In genomic region chrX:85114171-85114570, GRCh38 we compare ENCODE assay signal across 28 cellular contexts.
"Had no signal": no experiment of that assay in that cellular context is flagged by ENCODE, and none has a peak within 500 bp of the region (broad histone marks: within the 10 kb centered on the region; RNA-seq: fewer than 3 reads in every experiment).

No MANE protein-coding gene starts in this region.

- FAIRE-seq: endometrium, endothelial cell of umbilical vein, frontal cortex had no signal

- H3K4me1 Mint-ChIP-seq: endodermal cell had no signal

- H3K27me3 ChIP-seq: colonic mucosa, esophagus muscularis mucosa, esophagus squamous epithelium, foreskin keratinocyte, gastrocnemius medialis, gastroesophageal sphincter, heart left ventricle had no signal

- H3K4me3 Mint-ChIP-seq: dendritic cell treated with granulocyte-macrophage colony-stimulating factor and Interleukin-4, amounts not matched to agents 40 ng/mL and 50 ng/mL, for 4 days; effector memory CD8-positive, alpha-beta T cell; endodermal cell had no signal

- H3K4me1 ChIP-seq: colonic mucosa, esophagus muscularis mucosa, esophagus squamous epithelium, foreskin keratinocyte, gastrocnemius medialis, gastroesophageal sphincter, heart left ventricle, heart right ventricle had no signal

- H3K4me3 ChIP-seq: colonic mucosa, coronary artery, dorsolateral prefrontal cortex, esophagus muscularis mucosa, esophagus squamous epithelium, gastrocnemius medialis, gastroesophageal sphincter, heart left ventricle, heart right ventricle had no signal

- H3K9me3 Mint-ChIP-seq: dendritic cell treated with granulocyte-macrophage colony-stimulating factor and Interleukin-4, amounts not matched to agents 40 ng/mL and 50 ng/mL, for 4 days; effector memory CD8-positive, alpha-beta T cell had no signal

- H3K27ac Mint-ChIP-seq: dendritic cell treated with granulocyte-macrophage colony-stimulating factor and Interleukin-4, amounts not matched to agents 40 ng/mL and 50 ng/mL, for 4 days; effector memory CD8-positive, alpha-beta T cell; endodermal cell had no signal

- H3K27ac ChIP-seq: colonic mucosa, coronary artery, dorsolateral prefrontal cortex, epithelial cell of prostate, esophagus muscularis mucosa, esophagus squamous epithelium, foreskin keratinocyte, gastrocnemius medialis, gastroesophageal sphincter, heart left ventricle, heart right ventricle had no signal

- H3K36me3 ChIP-seq: colonic mucosa, esophagus muscularis mucosa, esophagus squamous epithelium, gastrocnemius medialis, gastroesophageal sphincter, heart left ventricle, heart right ventricle had no signal

- ATAC-seq: effector memory CD8-positive, alpha-beta T cell; esophagus mucosa; foreskin keratinocyte; gastrocnemius medialis; gastroesophageal sphincter; heart left ventricle; heart right ventricle had no signal

- H3K9me3 ChIP-seq: colonic mucosa, esophagus muscularis mucosa, esophagus squamous epithelium, gastrocnemius medialis, gastroesophageal sphincter, heart left ventricle, heart right ventricle had no signal

- DNase-seq: colonic mucosa; cortex of kidney; dermis blood vessel endothelial cell; dorsolateral prefrontal cortex; effector CD4-positive, alpha-beta T cell; effector CD8-positive, alpha-beta T cell; effector memory CD4-positive, alpha-beta T cell; effector memory CD8-positive, alpha-beta T cell; endodermal cell; erythroblast; esophagus squamous epithelium; foreskin fibroblast; foreskin keratinocyte; foreskin melanocyte; gastrocnemius medialis; glutamatergic neuron; head of caudate nucleus; heart left ventricle; heart right ventricle had no signal

- H3K27me3 Mint-ChIP-seq: dendritic cell treated with granulocyte-macrophage colony-stimulating factor and Interleukin-4, amounts not matched to agents 40 ng/mL and 50 ng/mL, for 4 days; effector memory CD8-positive, alpha-beta T cell had no signal
